Comparison of ENCODE assay signal across 1 cellular context in genomic region chr2:160941290-160941846, GRCh38.
TF ChIP-seq lines count a peak whose summit lies in the region.

No MANE protein-coding gene starts in this region.

TF ChIP-seq in GM12878, 131 proteins besides CTCF, POLR2A, EP300 and RAD21 (continued from another document):
- TF ChIP-seq ZBTB4 (CRISPR knock-in tag; IDR thresholded peaks at IDR 0.05) (no peak), SP1 (IDR thresholded peaks at IDR 0.05; ENCODE audit: low read depth, low read length) (no peak), ZNF24 (IDR thresholded peaks at IDR 0.05) (no peak), PAX8 (IDR thresholded peaks at IDR 0.05) (no peak), ZNF384 (IDR thresholded peaks at IDR 0.05; ENCODE audit: borderline replicate concordance, low read depth, low read length) (no peak), ESRRA (IDR thresholded peaks at IDR 0.05; ENCODE audit: low read length) (no peak), SIX5 (IDR thresholded peaks at IDR 0.05; ENCODE audit: low read depth, low read length, severe bottlenecking) (no peak), IRF4 (IDR thresholded peaks at IDR 0.05; ENCODE audit: low read depth, low read length) (no peak), USF2 (IDR thresholded peaks at IDR 0.05; ENCODE audit: borderline replicate concordance, low read depth, low read length) (no peak), HDAC2 (IDR thresholded peaks at IDR 0.05) (no peak), NFYA (IDR thresholded peaks at IDR 0.05; ENCODE audit: borderline replicate concordance, low read depth, low read length) (no peak), SMAD5 (IDR thresholded peaks at IDR 0.05; ENCODE audit: low read depth) (no peak)
